11 cellular contexts compared by ENCODE assay signal in the genomic region with DNA sequence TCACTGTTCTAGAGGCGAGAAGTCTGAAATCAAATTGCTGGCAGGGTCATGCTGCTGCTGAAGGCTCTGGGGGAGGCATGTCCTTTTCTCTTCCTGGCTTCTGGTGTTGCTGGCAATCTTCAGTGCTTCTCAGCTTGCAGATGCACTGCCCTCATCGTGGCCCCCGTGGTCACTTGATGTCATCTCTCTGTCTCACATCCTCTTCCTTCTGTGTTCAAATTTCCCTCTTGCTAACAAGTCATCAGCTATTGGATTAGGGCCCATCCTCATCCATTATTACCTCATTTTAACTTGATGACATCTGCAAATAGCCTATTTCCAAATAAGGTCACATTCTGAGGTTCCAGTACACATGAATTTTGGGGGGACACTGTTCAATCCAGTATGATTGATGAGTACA. TPM values are rescaled to one million over a fixed set of nuclear protein-coding genes. Genes with fewer than 3 reads are reported as not detected.
DNase-seq lines count a peak whose midpoint lies in the region; ATAC-seq, FAIRE-seq and TF ChIP-seq lines count a peak whose summit lies in the region.
"Had no signal": no experiment of that assay in that cellular context is flagged by ENCODE, and none has a peak within 500 bp of the region (broad histone marks: within the 10 kb centered on the region; RNA-seq: fewer than 3 reads in every experiment).

No MANE protein-coding gene starts in this region.

- SMC1A ChIA-PET in GM12878 (lab: Charles Lee; ENCODE audit: uncharacterized antibody, unreplicated experiment), result interaction anchor here (0.8 to 17.6 kb wide), 8 partner anchors 6 to 178 kb away, joined by 3 to 355 read pairs (median 5); partner anchors contain the start of gene SRGN

- intact Hi-C loops in GM12878 (cut with micrococcal nuclease; ENCODE audit: unreplicated experiment), result loop anchor here (1.0 kb wide), 1 partner anchor 39 kb away; no protein-coding TSS in a partner anchor

- TF ChIP-seq CTCF in GM12878 (IDR thresholded peaks at IDR 0.05 in 2 of 3, conservative IDR thresholded peaks at IDR 0.05 in 1 of 3; ENCODE audit: control insufficient read depth in 2 of 3, extremely low read depth in 1 of 3, insufficient read depth in 1 of 3, low read depth in 3 of 3, low read length in 3 of 3) (no peak), neutrophil (IDR thresholded peaks at IDR 0.05) (peak; percentile 34)

- no peak for DNase-seq in GM12878 (ENCODE audit: low read depth, low spot score)
- DNase-seq in T-helper 9 cell, result no peak
- no peak for DNase-seq in urothelium cell line (ENCODE audit: low spot score)
- no peak for DNase-seq in NCI-H1417 treated with DMSO at 0.1 percent for 48 hours (lab: John Stamatoyannopoulos, UW)
- DNase-seq: activated CD8-positive, alpha-beta memory T cell treated with anti-CD3 and anti-CD28 coated beads, Interleukin-2, amount 50 U/mL, for 4 hours; Karpas-422; stimulated activated CD4-positive, alpha-beta T cell treated with anti-CD3 and anti-CD28 coated beads, Interleukin-4, amount 100 ng/mL, for 4 hours had no signal

- no peaks in the 10 kb centered on the region for H3K9me3 ChIP-seq in GM12878 (replicated peaks; ENCODE audit: control insufficient read depth, insufficient read depth, low read length)
- H3K9me3 ChIP-seq in neutrophil, result no peaks in the 10 kb centered on the region

- no peaks in the 10 kb centered on the region for H3K27me3 ChIP-seq in GM12878 (replicated peaks in 1 of 2; ENCODE audit: control insufficient read depth in 2 of 2, insufficient read depth in 2 of 2, low read length in 1 of 2)
- H3K27me3 ChIP-seq in neutrophil, result no peaks in the 10 kb centered on the region

- BruUV-seq in GM12878 (replicated peaks; lab: Mats Ljungman, UMichigan), result no TSS peak

- no peaks in the 10 kb centered on the region for H4K20me1 ChIP-seq in GM12878 (ENCODE audit: control insufficient read depth, insufficient read depth)

- peaks cover 89% of the 10 kb centered on the region for H3K4me1 ChIP-seq in GM12878 (ENCODE audit: control insufficient read depth, insufficient read depth, low read length)
- peaks cover 96% of the 10 kb centered on the region in 2 experiments for H3K4me1 ChIP-seq in neutrophil (ENCODE audit: control insufficient read depth in 1 of 2, insufficient read depth in 1 of 2, low read depth in 1 of 2, low read length in 1 of 2)

- in situ Hi-C loops in GM12878 (cut with MboI), result no loop called here

- peak; percentile 54 for FAIRE-seq in GM12878 (lab: Jason Lieb, UNC)
- no peak for FAIRE-seq in urothelium cell line (lab: Jason Lieb, UNC)

- peaks cover 3% of the 10 kb centered on the region for H3K79me2 ChIP-seq in GM12878 (ENCODE audit: control insufficient read depth, insufficient read depth, low read length)

- 31% methylated on average over 3 of the region's 3 CpGs for WGBS in GM12878 (ENCODE audit: insufficient coverage, insufficient replicate concordance, low lambda C conversion rate, missing lambda C conversion rate)

- H3K4me3 ChIP-seq in GM12878 (no peak overlapping the region), neutrophil (ENCODE audit: low read depth in 1 of 2, low read length in 1 of 2) (peak overlapping the region in 1 of 2 experiments; percentile 16)

- POLR2A ChIA-PET in GM12878 (lab: Charles Lee), result interaction anchor here (1.2 to 16.7 kb wide), 4 partner anchors 13 to 45 kb away, joined by 3 to 312 read pairs (median 121); partner anchors contain the start of gene SRGN

- H3K4me2 ChIP-seq in GM12878 (ENCODE audit: control insufficient read depth, insufficient read depth), result peak overlapping the region; percentile 45

- ATAC-seq in GM18858 (IDR thresholded peaks at IDR 0.05; ENCODE audit: unreplicated experiment) (peak; percentile 55), HG03432 (IDR thresholded peaks at IDR 0.05; ENCODE audit: unreplicated experiment) (peak; percentile 51), GM12878 (peak; percentile 64), HG03139 (IDR thresholded peaks at IDR 0.05; ENCODE audit: unreplicated experiment) (no peak)

- RAD21 ChIA-PET in GM12878 (lab: Charles Lee; ENCODE audit: unreplicated experiment), result interaction anchor here (1.0 to 25.6 kb wide), 7 partner anchors 13 to 175 kb away, joined by 3 to 544 read pairs (median 4); partner anchors contain the start of gene SRGN

- CTCF ChIA-PET in GM12878 (lab: Yijun Ruan, JAX), result interaction anchor here (0.6 to 14.3 kb wide), 6 partner anchors 14 to 49 kb away, joined by 3 to 121 read pairs (median 6); no protein-coding TSS in a partner anchor

- H3K27ac ChIP-seq in GM12878 (ENCODE audit: control insufficient read depth, insufficient read depth) (peak overlapping the region; percentile 85), neutrophil (peak overlapping the region; percentile 100)

- H3K36me3 ChIP-seq in GM12878 (ENCODE audit: control insufficient read depth in 2 of 2, insufficient read depth in 2 of 2, low read length in 1 of 2), result no peaks in the 10 kb centered on the region
- H3K36me3 ChIP-seq in neutrophil, result no peaks in the 10 kb centered on the region

- peak in 1 of 2 experiments; percentile 87; a peak in 1 of 4 replicates for TF ChIP-seq EP300 in GM12878 (IDR thresholded peaks at IDR 0.05; ENCODE audit: borderline replicate concordance in 1 of 2, control insufficient read depth in 1 of 2, low read depth in 2 of 2, low read length in 2 of 2)

- no peak for TF ChIP-seq POLR2A in GM12878 (IDR thresholded peaks at IDR 0.05; ENCODE audit: low read depth, low read length)

- peak overlapping the region; percentile 12; the same call in 1 of the 2 replicates for H2AFZ ChIP-seq in GM12878 (ENCODE audit: control insufficient read depth, low read depth, low read length)

- H3K9ac ChIP-seq in GM12878 (ENCODE audit: control insufficient read depth, insufficient read depth, low read length), result peak overlapping the region; percentile 36

- no peak for TF ChIP-seq RAD21 in GM12878 (IDR thresholded peaks at IDR 0.05; ENCODE audit: insufficient read depth, low read depth, low read length)

TF ChIP-seq in GM12878, 131 proteins besides CTCF, POLR2A, EP300 and RAD21 (continues in another document):
- TF ChIP-seq BHLHE40 (IDR thresholded peaks at IDR 0.05; ENCODE audit: borderline replicate concordance in 1 of 2, low read depth in 2 of 2, low read length in 1 of 2) (peak in 1 of 2 experiments; percentile 41; a peak in 1 of 4 replicates), SUZ12 (IDR thresholded peaks at IDR 0.05; ENCODE audit: unreplicated experiment) (no peak), PML (IDR thresholded peaks at IDR 0.05; ENCODE audit: low read length) (no peak; the same call in 1 of the 2 replicates), ZNF24 (IDR thresholded peaks at IDR 0.05) (no peak), CHD2 (IDR thresholded peaks at IDR 0.05; ENCODE audit: borderline replicate concordance, low read depth, low read length) (peak; percentile 50; the same call in 1 of the 2 replicates), EGR1 (IDR thresholded peaks at IDR 0.05; ENCODE audit: borderline replicate concordance in 1 of 2, low read depth in 2 of 2, low read length in 2 of 2) (no peak), IRF3 (IDR thresholded peaks at IDR 0.05) (no peak)
- TF ChIP-seq, protein P1, sequence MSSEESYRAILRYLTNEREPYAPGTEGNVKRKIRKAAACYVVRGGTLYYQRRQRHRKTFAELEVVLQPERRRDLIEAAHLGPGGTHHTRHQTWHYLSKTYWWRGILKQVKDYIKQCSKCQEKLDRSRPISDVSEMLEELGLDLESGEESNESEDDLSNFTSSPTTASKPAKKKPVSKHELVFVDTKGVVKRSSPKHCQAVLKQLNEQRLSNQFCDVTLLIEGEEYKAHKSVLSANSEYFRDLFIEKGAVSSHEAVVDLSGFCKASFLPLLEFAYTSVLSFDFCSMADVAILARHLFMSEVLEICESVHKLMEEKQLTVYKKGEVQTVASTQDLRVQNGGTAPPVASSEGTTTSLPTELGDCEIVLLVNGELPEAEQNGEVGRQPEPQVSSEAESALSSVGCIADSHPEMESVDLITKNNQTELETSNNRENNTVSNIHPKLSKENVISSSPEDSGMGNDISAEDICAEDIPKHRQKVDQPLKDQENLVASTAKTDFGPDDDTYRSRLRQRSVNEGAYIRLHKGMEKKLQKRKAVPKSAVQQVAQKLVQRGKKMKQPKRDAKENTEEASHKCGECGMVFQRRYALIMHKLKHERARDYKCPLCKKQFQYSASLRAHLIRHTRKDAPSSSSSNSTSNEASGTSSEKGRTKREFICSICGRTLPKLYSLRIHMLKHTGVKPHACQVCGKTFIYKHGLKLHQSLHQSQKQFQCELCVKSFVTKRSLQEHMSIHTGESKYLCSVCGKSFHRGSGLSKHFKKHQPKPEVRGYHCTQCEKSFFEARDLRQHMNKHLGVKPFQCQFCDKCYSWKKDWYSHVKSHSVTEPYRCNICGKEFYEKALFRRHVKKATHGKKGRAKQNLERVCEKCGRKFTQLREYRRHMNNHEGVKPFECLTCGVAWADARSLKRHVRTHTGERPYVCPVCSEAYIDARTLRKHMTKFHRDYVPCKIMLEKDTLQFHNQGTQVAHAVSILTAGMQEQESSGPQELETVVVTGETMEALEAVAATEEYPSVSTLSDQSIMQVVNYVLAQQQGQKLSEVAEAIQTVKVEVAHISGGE (CRISPR knock-in tag; IDR thresholded peaks at IDR 0.05), result no peak

RNA-seq across cellular contexts. Expression of gene SRGN, which starts 36.6 kb away (rescaled TPM):
- total RNA-seq in GM12878 (2013; cell fraction: nucleolus; rRNA removed), result 1,218 and 1,450 TPM in 2 replicates
- total RNA-seq in GM12878 (2014; rRNA removed) (782 and 1,043 TPM in 2 replicates), GM12878 (2014; rRNA removed; fragmentation: Illumina TruSeq; extraction: Trizol) (937 and 1,023 TPM in 2 replicates), GM12878 (2021) (658 and 735 TPM in 2 replicates)
- 580 TPM for polyA plus RNA-seq in GM12878 (2011; ENCODE audit: low read depth)
- polyA plus RNA-seq in GM12878 (2011; rRNA removed) (2,414 and 3,245 TPM in 2 replicates), GM12878 (2014; fragmentation: Illumina TruSeq; extraction: Trizol) (1,121 and 1,510 TPM in 2 replicates), GM12878 (2014; fragmentation: Nextera tagmentation; extraction: Ambion mirVana) (1,000 to 10,000 TPM; 1,115 to 1,176 TPM), GM12878 (2014; rRNA removed) (687 and 833 TPM in 2 replicates), GM12878 (2016; fragmentation: Nextera tagmentation; extraction: Ambion mirVana) (100 to 1,000 TPM; 382 to 384 TPM)
- polyA plus RNA-seq in GM12878 (2011; cell fraction: cytosol; rRNA removed), result 1,183 and 1,837 TPM in 2 replicates
- 432 and 624 TPM in 2 replicates for polyA plus RNA-seq in GM12878 (2011; cell fraction: nucleus; rRNA removed)
- polyA plus RNA-seq in GM12878 (2012), result 946 and 1,192 TPM in 2 replicates
- 1,110 and 1,251 TPM in 2 replicates for polyA minus RNA-seq in GM12878 (2011; rRNA and poly(A)+ RNA removed)
- polyA minus RNA-seq in GM12878 (2011; cell fraction: cytosol; rRNA and poly(A)+ RNA removed), result 439 and 473 TPM in 2 replicates
- 84.3 and 111 TPM in 2 replicates for polyA minus RNA-seq in GM12878 (2011; cell fraction: nucleus; rRNA and poly(A)+ RNA removed)
